Comparison of ENCODE assay signal across 32 cellular contexts in genomic region chr6:7761047-7761446, GRCh38.
DNase-seq lines count a peak whose midpoint lies in the region; ATAC-seq lines count a peak whose summit lies in the region.
"Had no signal": no experiment of that assay in that cellular context is flagged by ENCODE, and none has a peak within 500 bp of the region (broad histone marks: within the 10 kb centered on the region; RNA-seq: fewer than 3 reads in every experiment).

No MANE protein-coding gene starts in this region.

- H3K36me3 Mint-ChIP-seq in stimulated activated memory B cell treated with anti-CD40 and anti-IgM and Interleukin-4, amounts not matched to agents 10 μg/mL and 1 μg/mL and 100 μg/mL, for 72 hours: peaks cover 3% of the 10 kb centered on the region
- H3K36me3 Mint-ChIP-seq: CD14-positive monocyte had no signal

- no peak for ATAC-seq in HG03354 (IDR thresholded peaks at IDR 0.05; ENCODE audit: poor library complexity, severe bottlenecking, unreplicated experiment)
- ATAC-seq in GM18907 (IDR thresholded peaks at IDR 0.05; ENCODE audit: unreplicated experiment): no peak
- no peak for ATAC-seq in stimulated activated memory B cell treated with anti-CD40 and anti-IgM and Interleukin-4, amounts not matched to agents 10 μg/mL and 1 μg/mL and 100 μg/mL, for 72 hours
- ATAC-seq: activated T-cell treated with anti-CD3 and anti-CD28 coated beads, Interleukin-2, amount 50 U/mL, for 4 hours; GM12878; Right ventricle myocardium inferior had no signal

- DNase-seq in ELR (ENCODE audit: low read depth) (peak; percentile 15), adipocyte (ENCODE audit: low read depth) (peak; percentile 48), fibroblast of gingiva (ENCODE audit: low read depth) (peak; percentile 68), skeletal muscle cell (ENCODE audit: low read depth) (peak; percentile 31)
- DNase-seq: ACHN; activated CD4-positive, alpha-beta T cell treated with anti-CD3 and anti-CD28 coated beads for 4 hours; activated gamma-delta T cell treated with Interleukin-2 at 50 U/mL for 16 hours; activated T-cell treated with anti-CD3 and anti-CD28 coated beads, Interleukin-2, amount 50 U/mL, for 4 hours; amniotic stem cell; Calu3; cortex of kidney; DND-41; esophagus squamous epithelium; head of caudate nucleus; kidney glomerular epithelial cell; NCI-H1092; NCI-H187 treated with DMSO at 0.1 percent for 48 hours; NCI-H2171 treated with DMSO at 0.1 percent for 48 hours; NCI-H524 treated with DMSO at 0.1 percent for 48 hours; nephron progenitor cell; NK-92 treated with Interleukin-12 subunit alpha and Interleukin-12 subunit beta, amount 100 ng/mL, for 24 hours; retina; transverse colon had no signal

- peaks cover 9% of the 10 kb centered on the region for H3K27me3 Mint-ChIP-seq in stimulated activated memory B cell treated with anti-CD40 and anti-IgM and Interleukin-4, amounts not matched to agents 10 μg/mL and 1 μg/mL and 100 μg/mL, for 72 hours

- no peak overlapping the region for H3K9ac ChIP-seq in adipocyte (ENCODE audit: low read length)

- H3K4me3 ChIP-seq in adipocyte (ENCODE audit: low read length) (no peak overlapping the region), skeletal muscle cell (ENCODE audit: low read depth, low read length) (no peak overlapping the region)
- H3K4me3 ChIP-seq: cardiac muscle cell, esophagus squamous epithelium, GM12878, lung, PC-9, transverse colon had no signal

- no peak overlapping the region for H3K4me3 Mint-ChIP-seq in stimulated activated memory B cell treated with anti-CD40 and anti-IgM and Interleukin-4, amounts not matched to agents 10 μg/mL and 1 μg/mL and 100 μg/mL, for 72 hours
- H3K4me3 Mint-ChIP-seq: activated T-cell treated with anti-CD3 and anti-CD28 coated beads, Interleukin-2, amount 50 U/mL, for 4 hours; CD14-positive monocyte; nephron progenitor cell had no signal

- H3K9me3 ChIP-seq in adipocyte (ENCODE audit: control insufficient read depth, low read length): no peaks in the 10 kb centered on the region
- H3K9me3 ChIP-seq: esophagus squamous epithelium, transverse colon had no signal

- H3K9me3 Mint-ChIP-seq in stimulated activated memory B cell treated with anti-CD40 and anti-IgM and Interleukin-4, amounts not matched to agents 10 μg/mL and 1 μg/mL and 100 μg/mL, for 72 hours: peaks cover 4% of the 10 kb centered on the region

- no peak overlapping the region for H3K27ac Mint-ChIP-seq in stimulated activated memory B cell treated with anti-CD40 and anti-IgM and Interleukin-4, amounts not matched to agents 10 μg/mL and 1 μg/mL and 100 μg/mL, for 72 hours
- H3K27ac Mint-ChIP-seq: CD14-positive monocyte, nephron progenitor cell had no signal

- peaks cover 24% of the 10 kb centered on the region for H3K4me1 ChIP-seq in adipocyte (ENCODE audit: control insufficient read depth, insufficient read depth, low read length)
- H3K4me1 ChIP-seq: esophagus squamous epithelium, transverse colon had no signal

- H3K36me3 ChIP-seq in adipocyte (ENCODE audit: control insufficient read depth, insufficient read depth, low read length, severe bottlenecking): no peaks in the 10 kb centered on the region
- H3K36me3 ChIP-seq: cardiac muscle cell, esophagus squamous epithelium, transverse colon had no signal

- H3K4me1 Mint-ChIP-seq in stimulated activated memory B cell treated with anti-CD40 and anti-IgM and Interleukin-4, amounts not matched to agents 10 μg/mL and 1 μg/mL and 100 μg/mL, for 72 hours: no peaks in the 10 kb centered on the region
- H3K4me1 Mint-ChIP-seq: CD14-positive monocyte had no signal

- no peaks in the 10 kb centered on the region for H3K27me3 ChIP-seq in adipocyte (replicated peaks; ENCODE audit: control insufficient read depth, insufficient read depth, low read length)
- H3K27me3 ChIP-seq: cardiac muscle cell, transverse colon had no signal

Comparison
In these comparisons a context has a peak if more than half of its experiments do, and no peak if none do; other contexts are left out.
1. DNase-seq: peak in every context shown above with its lines; median percentile 68 in fibroblast of gingiva; 48 in adipocyte; 31 in skeletal muscle cell; 15 in ELR.